In the genomic region with DNA sequence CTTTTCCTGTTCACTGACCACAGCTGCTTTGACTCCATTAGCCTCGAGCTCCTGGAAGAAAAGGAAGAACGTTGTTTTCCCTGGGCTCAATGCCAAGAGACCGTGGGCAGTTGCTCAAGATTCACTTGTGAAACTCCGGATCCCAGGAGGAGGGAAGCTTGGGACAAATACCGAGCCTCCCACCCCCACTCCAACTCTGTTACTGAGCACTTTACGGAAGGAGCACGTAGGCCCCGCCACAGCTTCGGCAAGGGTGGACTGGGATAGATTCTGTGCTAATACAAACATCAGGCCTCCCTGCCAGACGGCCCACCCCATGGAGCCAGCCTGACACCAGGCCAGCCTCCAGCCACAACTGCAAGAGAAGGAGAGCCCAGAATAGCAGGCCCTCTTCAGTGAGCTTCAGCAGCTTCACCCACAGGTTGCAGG, we compare ENCODE assay signal across 8 cellular contexts. TPM values are rescaled to one million over a fixed set of nuclear protein-coding genes. Genes with fewer than 3 reads are reported as not detected.
DNase-seq lines count a peak whose midpoint lies in the region; ATAC-seq and TF ChIP-seq lines count a peak whose summit lies in the region.

No MANE protein-coding gene starts in this region.

- peaks cover 3% of the 10 kb centered on the region for H3K79me2 ChIP-seq in osteoblast (ENCODE audit: insufficient read depth, low read length)

- DNase-seq in Ammon's horn (ENCODE audit: low spot score) (peak; percentile 84), RWPE2 (ENCODE audit: low spot score) (no peak), fibroblast of pulmonary artery (ENCODE audit: low read depth) (peak; percentile 99), osteoblast (ENCODE audit: insufficient read length, low spot score, missing footprints) (peak; percentile 75), NK-92 (lab: John Stamatoyannopoulos, UW; ENCODE audit: unreplicated experiment) (no peak), DMS153 treated with DMSO at 0.1 percent for 48 hours (lab: John Stamatoyannopoulos, UW; ENCODE audit: unreplicated experiment) (no peak), HT-29 (ENCODE audit: low spot score) (no peak)

- ATAC-seq in RWPE2 (ENCODE audit: low read depth), result peak; percentile 6; the same call in 1 of the 3 replicates
- ATAC-seq in activated CD4-positive, CD25-positive, alpha-beta regulatory T cell treated with anti-CD3 and anti-CD28 coated beads, Interleukin-2, amount 50 U/mL, for 24 hours, result no peak

- H3K9me3 ChIP-seq in RWPE2 (ENCODE audit: severe bottlenecking) (no peaks in the 10 kb centered on the region), osteoblast (ENCODE audit: low read depth, low read length) (no peaks in the 10 kb centered on the region)

- peak overlapping the region; percentile 71 for H2AFZ ChIP-seq in osteoblast (ENCODE audit: low read length)

- peak overlapping the region; percentile 29 for H3K4me2 ChIP-seq in osteoblast (ENCODE audit: insufficient read depth, low read length)

- H4K20me1 ChIP-seq in osteoblast (ENCODE audit: insufficient read depth, low read length), result no peaks in the 10 kb centered on the region

- H3K27me3 ChIP-seq in RWPE2 (ENCODE audit: insufficient read depth, poor library complexity, severe bottlenecking) (no peaks in the 10 kb centered on the region), osteoblast (ENCODE audit: insufficient read depth, low read length) (no peaks in the 10 kb centered on the region)

- H3K4me1 ChIP-seq in RWPE2 (ENCODE audit: insufficient read depth, poor library complexity, severe bottlenecking) (no peaks in the 10 kb centered on the region), osteoblast (ENCODE audit: insufficient read depth, low read length) (peaks cover 47% of the 10 kb centered on the region)

- TF ChIP-seq CTCF in RWPE2 (IDR thresholded peaks at IDR 0.05; ENCODE audit: poor library complexity, severe bottlenecking) (no peak), fibroblast of pulmonary artery (IDR thresholded peaks at IDR 0.05; ENCODE audit: low read length, missing control alignments) (no peak), osteoblast (IDR thresholded peaks at IDR 0.05; ENCODE audit: extremely low read depth, low read depth, low read length) (no peak)

- H3K36me3 ChIP-seq in RWPE2 (ENCODE audit: low read depth), result peaks cover 10% of the 10 kb centered on the region; the same call in 1 of the 2 replicates
- H3K36me3 ChIP-seq in osteoblast (ENCODE audit: insufficient read depth, low read length), result peaks cover 10% of the 10 kb centered on the region

- H3K27ac ChIP-seq in RWPE2 (ENCODE audit: poor library complexity, severe bottlenecking) (peak overlapping the region; percentile 63), osteoblast (ENCODE audit: low read depth, low read length) (peak overlapping the region; percentile 58)

- H3K4me3 ChIP-seq in RWPE2 (ENCODE audit: severe bottlenecking) (no peak overlapping the region), fibroblast of pulmonary artery (replicated peaks; ENCODE audit: low read depth, low read length) (no peak overlapping the region), osteoblast (ENCODE audit: insufficient read depth, low read length) (peak overlapping the region; percentile 2)

RNA-seq across cellular contexts. Expression of a gene that starts 10.7 kb away (rescaled TPM):
- 3.2 and 6.2 TPM in 2 replicates for total RNA-seq in osteoblast
- total RNA-seq in HT-29 (2014; rRNA removed; shearing (Covaris generic)), result 13.0 and 14.5 TPM in 2 replicates

RNA-seq across cellular contexts. Expression of a gene that starts 28.8 kb away (rescaled TPM):
- 55.7 and 58.3 TPM in 2 replicates for total RNA-seq in osteoblast
- total RNA-seq in HT-29 (2014; rRNA removed; shearing (Covaris generic)), result 35.5 and 41.7 TPM in 2 replicates

Comparison
In these comparisons a context has a peak if more than half of its experiments do, and no peak if none do; other contexts are left out.
1. DNase-seq: peak in Ammon's horn (single experiment), fibroblast of pulmonary artery (single experiment) and osteoblast (single experiment); none in RWPE2 (single experiment), NK-92 (single experiment), DMS153 treated with DMSO at 0.1 percent for 48 hours (single experiment) and HT-29 (single experiment).